In the genomic region with DNA sequence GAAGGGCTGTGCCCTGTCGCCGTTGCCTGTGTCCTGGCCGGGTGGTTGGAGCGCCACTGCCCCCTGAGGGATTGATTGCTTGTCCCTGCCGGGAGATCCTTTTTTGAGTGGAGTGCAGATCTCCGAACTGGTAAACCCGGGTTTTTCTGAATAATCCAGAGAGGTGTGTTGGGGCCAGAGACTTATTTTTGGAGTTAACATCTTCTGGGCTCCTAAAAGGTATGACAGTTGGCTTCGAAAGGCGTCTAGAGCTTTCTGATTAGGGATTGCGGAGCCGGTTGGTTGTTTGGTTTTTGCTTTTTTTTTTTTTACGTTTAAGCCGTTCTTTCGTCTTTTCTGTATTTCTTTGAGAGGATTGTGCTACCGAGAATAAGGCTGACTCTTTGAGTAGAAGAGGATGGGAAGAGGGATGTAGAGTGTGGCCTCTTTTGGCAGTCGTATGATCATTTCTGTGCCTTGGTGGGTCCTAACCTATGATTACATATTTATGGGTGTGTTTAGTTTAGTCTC, we compare ENCODE assay signal across 8 cellular contexts. TPM values are rescaled to one million over a fixed set of nuclear protein-coding genes. Genes with fewer than 3 reads are reported as not detected.
DNase-seq lines count a peak whose midpoint lies in the region; ATAC-seq lines count a peak whose summit lies in the region.

No MANE protein-coding gene starts in this region.

- H3K4me3 ChIP-seq in rectal smooth muscle tissue (ENCODE audit: low read length): peak overlapping the region; percentile 97

- DNase-seq in NAMALWA (ENCODE audit: low spot score) (peak; percentile 53), G401 (ENCODE audit: low spot score) (no peak)
- no peak for DNase-seq in stimulated activated naive B cell treated with anti-CD40 and anti-IgM and Interleukin-4, amounts not matched to agents 10 μg/mL and 1 μg/mL and 100 μg/mL, for 72 hours
- DNase-seq in activated CD8-positive, alpha-beta T cell treated with anti-CD3 and anti-CD28 coated beads, Interleukin-2, amount 10 ng/mL, durations not matched to agents 7 days and 5 days: no peak

- peak overlapping the region; percentile 97 for H3K27ac ChIP-seq in rectal smooth muscle tissue (ENCODE audit: low read depth, low read length)

- no peaks in the 10 kb centered on the region for H3K9me3 Mint-ChIP-seq in stimulated activated naive B cell treated with anti-CD40 and anti-IgM and Interleukin-4, amounts not matched to agents 10 μg/mL and 1 μg/mL and 100 μg/mL, for 72 hours
- no peaks in the 10 kb centered on the region for H3K9me3 Mint-ChIP-seq in activated CD8-positive, alpha-beta T cell treated with anti-CD3 and anti-CD28 coated beads, Interleukin-2, amount 10 ng/mL, durations not matched to agents 7 days and 5 days (ENCODE audit: insufficient read depth)

- no peak overlapping the region for H3K27ac Mint-ChIP-seq in stimulated activated naive B cell treated with anti-CD40 and anti-IgM and Interleukin-4, amounts not matched to agents 10 μg/mL and 1 μg/mL and 100 μg/mL, for 72 hours
- H3K27ac Mint-ChIP-seq in activated CD8-positive, alpha-beta T cell treated with anti-CD3 and anti-CD28 coated beads, Interleukin-2, amount 10 ng/mL, durations not matched to agents 7 days and 5 days: no peak overlapping the region

- H3K36me3 Mint-ChIP-seq in stimulated activated naive B cell treated with anti-CD40 and anti-IgM and Interleukin-4, amounts not matched to agents 10 μg/mL and 1 μg/mL and 100 μg/mL, for 72 hours: peaks cover 3 to 4% of the 10 kb centered on the region in 2 donors
- H3K36me3 Mint-ChIP-seq in activated CD8-positive, alpha-beta T cell treated with anti-CD3 and anti-CD28 coated beads, Interleukin-2, amount 10 ng/mL, durations not matched to agents 7 days and 5 days (ENCODE audit: low read depth): peaks cover 19% of the 10 kb centered on the region

- peaks cover 8% of the 10 kb centered on the region for H3K4me1 ChIP-seq in rectal smooth muscle tissue (ENCODE audit: control insufficient read depth, insufficient read depth, low read length)

- H3K4me1 Mint-ChIP-seq in stimulated activated naive B cell treated with anti-CD40 and anti-IgM and Interleukin-4, amounts not matched to agents 10 μg/mL and 1 μg/mL and 100 μg/mL, for 72 hours: peaks cover 13 to 16% of the 10 kb centered on the region in 2 donors
- peaks cover 18% of the 10 kb centered on the region for H3K4me1 Mint-ChIP-seq in activated CD8-positive, alpha-beta T cell treated with anti-CD3 and anti-CD28 coated beads, Interleukin-2, amount 10 ng/mL, durations not matched to agents 7 days and 5 days (ENCODE audit: low read depth)

- H3K27me3 ChIP-seq in rectal smooth muscle tissue (ENCODE audit: control insufficient read depth, insufficient read depth, low read length): no peaks in the 10 kb centered on the region

- ATAC-seq in GM21367 (IDR thresholded peaks at IDR 0.05; ENCODE audit: unreplicated experiment): peak; percentile 2
- ATAC-seq in esophagus mucosa: peak; percentile 55
- no peak for ATAC-seq in stimulated activated naive B cell treated with anti-CD40 and anti-IgM and Interleukin-4, amounts not matched to agents 10 μg/mL and 1 μg/mL and 100 μg/mL, for 72 hours (replicated peaks)
- ATAC-seq in activated CD8-positive, alpha-beta T cell treated with anti-CD3 and anti-CD28 coated beads, Interleukin-2, amount 10 ng/mL, durations not matched to agents 7 days and 5 days: no peak
- no peak for ATAC-seq in GM21825 (IDR thresholded peaks at IDR 0.05; ENCODE audit: unreplicated experiment)

- peaks cover 2% of the 10 kb centered on the region for H3K36me3 ChIP-seq in rectal smooth muscle tissue (ENCODE audit: control insufficient read depth, insufficient read depth, low read length)

- H3K9ac ChIP-seq in rectal smooth muscle tissue (ENCODE audit: low read length): peak overlapping the region; percentile 99

- H3K4me3 Mint-ChIP-seq in stimulated activated naive B cell treated with anti-CD40 and anti-IgM and Interleukin-4, amounts not matched to agents 10 μg/mL and 1 μg/mL and 100 μg/mL, for 72 hours: no peak overlapping the region
- no peak overlapping the region for H3K4me3 Mint-ChIP-seq in activated CD8-positive, alpha-beta T cell treated with anti-CD3 and anti-CD28 coated beads, Interleukin-2, amount 10 ng/mL, durations not matched to agents 7 days and 5 days

- CTCF ChIA-PET in activated CD8-positive, alpha-beta T cell treated with anti-CD3 and anti-CD28 coated beads, Interleukin-2, amount 10 ng/mL, durations not matched to agents 7 days and 5 days (lab: Charles Lee): interaction anchor here (1.0 to 5.2 kb wide), 13 partner anchors 9 to 370 kb away, joined by 3 to 46 read pairs (median 4); a partner anchor contains a TSS

- POLR2A ChIA-PET in activated CD8-positive, alpha-beta T cell treated with anti-CD3 and anti-CD28 coated beads, Interleukin-2, amount 10 ng/mL, durations not matched to agents 7 days and 5 days (lab: Charles Lee): interaction anchor here (0.6 to 1.8 kb wide), 10 partner anchors 8 to 264 kb away, joined by 3 to 5 read pairs (median 4); a partner anchor contains a TSS

- H3K27me3 Mint-ChIP-seq in stimulated activated naive B cell treated with anti-CD40 and anti-IgM and Interleukin-4, amounts not matched to agents 10 μg/mL and 1 μg/mL and 100 μg/mL, for 72 hours: no peaks in the 10 kb centered on the region
- no peaks in the 10 kb centered on the region for H3K27me3 Mint-ChIP-seq in activated CD8-positive, alpha-beta T cell treated with anti-CD3 and anti-CD28 coated beads, Interleukin-2, amount 10 ng/mL, durations not matched to agents 7 days and 5 days (ENCODE audit: low read depth)

- in situ Hi-C loops in G401 (cut with HindIII; ENCODE audit: low sequenced_read_pairs): no loop called here

RNA-seq across cellular contexts. Expression of a gene that starts 0.8 kb away (rescaled TPM):
- 10.0 TPM for total RNA-seq in esophagus mucosa
- total RNA-seq in G401 (2014; rRNA removed; shearing (Covaris generic)): 9.4 and 10.4 TPM in 2 replicates
- total RNA-seq in activated CD8-positive, alpha-beta T cell treated with anti-CD3 and anti-CD28 coated beads, Interleukin-2, amount 10 ng/mL, durations not matched to agents 7 days and 5 days: 10 to 100 TPM; 20.4 to 22.3 TPM

Comparison
In these comparisons a context has a peak if more than half of its experiments do, and no peak if none do; other contexts are left out.
1. ATAC-seq: peak in GM21367 (single experiment) and esophagus mucosa (single experiment); none in stimulated activated naive B cell treated with anti-CD40 and anti-IgM and Interleukin-4, amounts not matched to agents 10 μg/mL and 1 μg/mL and 100 μg/mL, for 72 hours (0 of 2), activated CD8-positive, alpha-beta T cell treated with anti-CD3 and anti-CD28 coated beads, Interleukin-2, amount 10 ng/mL, durations not matched to agents 7 days and 5 days (single experiment) and GM21825 (single experiment).